In the genomic region with DNA sequence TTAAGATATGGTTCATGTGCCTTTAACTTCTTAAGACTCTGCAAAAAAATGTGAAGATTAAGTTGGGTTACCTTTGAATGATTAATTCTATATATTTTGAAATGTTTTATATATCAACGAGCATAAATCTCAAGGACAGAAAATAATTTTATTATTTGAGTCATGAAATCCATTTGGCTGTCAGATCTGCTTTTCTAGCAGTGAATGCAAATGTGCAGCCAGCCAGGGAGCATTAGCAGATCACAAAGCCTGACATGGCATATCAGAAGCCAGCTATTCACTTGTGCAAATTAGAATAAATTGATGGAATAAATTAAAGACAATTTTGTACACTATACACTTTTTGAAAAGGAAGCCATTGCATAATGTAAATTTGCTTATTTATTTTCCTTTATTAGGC, we compare ENCODE assay signal across 24 cellular contexts.
"Had no signal": no experiment of that assay in that cellular context is flagged by ENCODE, and none has a peak within 500 bp of the region (broad histone marks: within the 10 kb centered on the region; RNA-seq: fewer than 3 reads in every experiment).

No MANE protein-coding gene starts in this region.

- H3K9me3 Mint-ChIP-seq: dendritic cell treated with granulocyte-macrophage colony-stimulating factor and Interleukin-4, amounts not matched to agents 40 ng/mL and 50 ng/mL, for 4 days; endodermal cell had no signal

- H3K4me1 ChIP-seq: colonic mucosa, esophagus muscularis mucosa, esophagus squamous epithelium, foreskin keratinocyte, gastrocnemius medialis, gastroesophageal sphincter, heart left ventricle, heart right ventricle had no signal

- H3K9me3 ChIP-seq: colonic mucosa, esophagus muscularis mucosa, esophagus squamous epithelium, gastrocnemius medialis, gastroesophageal sphincter, heart left ventricle, heart right ventricle had no signal

- H3K4me1 Mint-ChIP-seq: endodermal cell had no signal

- H3K27ac Mint-ChIP-seq: dendritic cell treated with granulocyte-macrophage colony-stimulating factor and Interleukin-4, amounts not matched to agents 40 ng/mL and 50 ng/mL, for 4 days; effector memory CD8-positive, alpha-beta T cell; endodermal cell had no signal

- H3K4me3 Mint-ChIP-seq: dendritic cell treated with granulocyte-macrophage colony-stimulating factor and Interleukin-4, amounts not matched to agents 40 ng/mL and 50 ng/mL, for 4 days; effector memory CD8-positive, alpha-beta T cell; endodermal cell had no signal

- H3K27ac ChIP-seq: colonic mucosa, coronary artery, dorsolateral prefrontal cortex, epithelial cell of prostate, esophagus muscularis mucosa, esophagus squamous epithelium, foreskin keratinocyte, gastrocnemius medialis, gastroesophageal sphincter, heart left ventricle, heart right ventricle had no signal

- H3K4me3 ChIP-seq: colonic mucosa, coronary artery, dorsolateral prefrontal cortex, esophagus muscularis mucosa, esophagus squamous epithelium, gastrocnemius medialis, gastroesophageal sphincter, heart left ventricle, heart right ventricle had no signal

- H3K36me3 ChIP-seq: colonic mucosa, esophagus muscularis mucosa, esophagus squamous epithelium, gastrocnemius medialis, gastroesophageal sphincter, heart left ventricle, heart right ventricle had no signal

- ATAC-seq: effector memory CD8-positive, alpha-beta T cell; esophagus mucosa; foreskin keratinocyte; gastrocnemius medialis; gastroesophageal sphincter; heart left ventricle; heart right ventricle had no signal

- H3K27me3 Mint-ChIP-seq: dendritic cell treated with granulocyte-macrophage colony-stimulating factor and Interleukin-4, amounts not matched to agents 40 ng/mL and 50 ng/mL, for 4 days; effector memory CD8-positive, alpha-beta T cell had no signal

- DNase-seq: colonic mucosa; cortex of kidney; dermis blood vessel endothelial cell; dorsolateral prefrontal cortex; effector CD4-positive, alpha-beta T cell; effector CD8-positive, alpha-beta T cell; effector memory CD4-positive, alpha-beta T cell; effector memory CD8-positive, alpha-beta T cell; endodermal cell; erythroblast; esophagus squamous epithelium; foreskin fibroblast; foreskin keratinocyte; foreskin melanocyte; gastrocnemius medialis; glutamatergic neuron; heart left ventricle; heart right ventricle had no signal

- H3K27me3 ChIP-seq: colonic mucosa, dorsolateral prefrontal cortex, esophagus muscularis mucosa, esophagus squamous epithelium, foreskin keratinocyte, gastrocnemius medialis, gastroesophageal sphincter, heart left ventricle, heart right ventricle had no signal
